In the genomic region with DNA sequence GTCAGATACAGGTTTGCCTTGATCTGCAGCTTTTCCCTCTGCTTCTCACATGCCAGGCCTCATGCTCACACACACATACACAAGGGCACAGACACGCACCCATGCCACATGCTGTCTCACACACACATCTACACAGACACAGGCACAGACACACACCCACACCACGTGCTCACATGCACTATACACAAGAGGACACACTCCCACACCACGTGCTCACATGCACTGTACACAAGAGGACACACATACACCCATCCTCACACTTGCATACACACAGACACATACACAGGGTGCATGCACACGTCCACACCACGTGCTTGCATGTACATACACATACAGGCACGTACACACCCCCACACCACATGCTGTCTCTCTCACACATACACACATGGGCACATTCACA, we compare ENCODE assay signal across 27 cellular contexts.
"Had no signal": no experiment of that assay in that cellular context is flagged by ENCODE, and none has a peak within 500 bp of the region (broad histone marks: within the 10 kb centered on the region; RNA-seq: fewer than 3 reads in every experiment).

No MANE protein-coding gene starts in this region.

- H3K4me3 Mint-ChIP-seq: activated CD4-positive, alpha-beta memory T cell treated with anti-CD3 and anti-CD28 coated beads for 36 hours; activated CD4-positive, alpha-beta T cell treated with anti-CD3 and anti-CD28 coated beads, Interleukin-2, amount 10 ng/mL, durations not matched to agents 7 days and 5 days; activated naive CD8-positive, alpha-beta T cell treated with anti-CD3 and anti-CD28 coated beads, Interleukin-2, amount 50 U/mL, for 24 hours; activated T-helper 1 cell treated with anti-CD3 and anti-CD28 coated beads, Interleukin-12 subunit alpha, Interleukin-12 subunit beta, Interleukin-2, Interleukin-4 antibody, amounts not matched to agents 30 ng/mL and 10 ng/mL and 1 ng/mL, durations not matched to agents 14 hours and 24 hours and 36 hours; central memory CD8-positive, alpha-beta T cell had no signal

- H3K9me3 ChIP-seq: ascending aorta, body of pancreas, SJCRH30, SK-N-SH had no signal

- H3K27me3 Mint-ChIP-seq: activated CD4-positive, alpha-beta memory T cell treated with anti-CD3 and anti-CD28 coated beads for 36 hours; activated CD4-positive, alpha-beta T cell treated with anti-CD3 and anti-CD28 coated beads, Interleukin-2, amount 10 ng/mL, durations not matched to agents 7 days and 5 days had no signal

- H3K27me3 ChIP-seq: ascending aorta, body of pancreas, SJCRH30 had no signal

- H3K36me3 Mint-ChIP-seq: activated CD4-positive, alpha-beta memory T cell treated with anti-CD3 and anti-CD28 coated beads for 36 hours had no signal

- H3K9ac ChIP-seq: KMS-11, SK-N-SH had no signal

- H3K27ac Mint-ChIP-seq: activated CD4-positive, alpha-beta memory T cell treated with anti-CD3 and anti-CD28 coated beads for 36 hours; activated CD4-positive, alpha-beta T cell treated with anti-CD3 and anti-CD28 coated beads, Interleukin-2, amount 10 ng/mL, durations not matched to agents 7 days and 5 days; activated naive CD4-positive, alpha-beta T cell treated with anti-CD3 and anti-CD28 coated beads, Interleukin-2, amount 50 U/mL, for 72 hours; activated naive CD8-positive, alpha-beta T cell treated with anti-CD3 and anti-CD28 coated beads, Interleukin-2, amount 50 U/mL, for 24 hours; activated T-helper 1 cell treated with anti-CD3 and anti-CD28 coated beads, Interleukin-12 subunit alpha, Interleukin-12 subunit beta, Interleukin-2, Interleukin-4 antibody, amounts not matched to agents 30 ng/mL and 10 ng/mL and 1 ng/mL, durations not matched to agents 14 hours and 24 hours and 36 hours had no signal

- H3K27ac ChIP-seq: ascending aorta, body of pancreas, KMS-11, SJCRH30, VCaP had no signal

- H3K9me3 Mint-ChIP-seq: activated T-helper 1 cell treated with anti-CD3 and anti-CD28 coated beads, Interleukin-12 subunit alpha, Interleukin-12 subunit beta, Interleukin-2, Interleukin-4 antibody, amounts not matched to agents 30 ng/mL and 10 ng/mL and 1 ng/mL, durations not matched to agents 14 hours and 24 hours and 36 hours had no signal

- H3K36me3 ChIP-seq: ascending aorta, SJCRH30 had no signal

- DNase-seq: activated CD4-positive, alpha-beta memory T cell treated with anti-CD3 and anti-CD28 coated beads for 36 hours; activated CD4-positive, alpha-beta T cell treated with anti-CD3 and anti-CD28 coated beads, Interleukin-2, amount 10 ng/mL, durations not matched to agents 7 days and 5 days; activated CD4-positive, CD25-positive, alpha-beta regulatory T cell; activated effector memory CD4-positive, alpha-beta T cell treated with Interleukin-2 at 50 U/mL for 16 hours; activated naive CD4-positive, alpha-beta T cell; activated naive CD8-positive, alpha-beta T cell treated with anti-CD3 and anti-CD28 coated beads, Interleukin-2, amount 50 U/mL, for 24 hours; activated T-cell treated with anti-CD3 and anti-CD28 coated beads, Interleukin-2, amount 50 U/mL, for 1 hour; amniotic stem cell; body of pancreas; NCI-H1092; NCI-H1417; NCI-H2029; NCI-H2107; NCI-H2171 treated with DMSO at 0.1 percent for 48 hours; NCI-H226; NCI-H526; NCI-H82; Right ventricle myocardium superior; SJCRH30; SK-N-SH; T-helper 1 cell had no signal

- H3K4me2 ChIP-seq: KMS-11, SK-N-SH had no signal

- ATAC-seq: activated naive CD4-positive, alpha-beta T cell treated with anti-CD3 and anti-CD28 coated beads, Interleukin-2, amount 50 U/mL, for 72 hours; activated naive CD8-positive, alpha-beta T cell treated with anti-CD3 and anti-CD28 coated beads, Interleukin-2, amount 50 U/mL, for 24 hours; body of pancreas had no signal

- H3K4me3 ChIP-seq: ascending aorta, body of pancreas, SJCRH30 had no signal

- H3K4me1 Mint-ChIP-seq: activated CD4-positive, alpha-beta T cell treated with anti-CD3 and anti-CD28 coated beads, Interleukin-2, amount 10 ng/mL, durations not matched to agents 7 days and 5 days; activated naive CD8-positive, alpha-beta T cell treated with anti-CD3 and anti-CD28 coated beads, Interleukin-2, amount 50 U/mL, for 24 hours; central memory CD8-positive, alpha-beta T cell had no signal
